Comparison of ENCODE assay signal across 10 cellular contexts in the genomic region with DNA sequence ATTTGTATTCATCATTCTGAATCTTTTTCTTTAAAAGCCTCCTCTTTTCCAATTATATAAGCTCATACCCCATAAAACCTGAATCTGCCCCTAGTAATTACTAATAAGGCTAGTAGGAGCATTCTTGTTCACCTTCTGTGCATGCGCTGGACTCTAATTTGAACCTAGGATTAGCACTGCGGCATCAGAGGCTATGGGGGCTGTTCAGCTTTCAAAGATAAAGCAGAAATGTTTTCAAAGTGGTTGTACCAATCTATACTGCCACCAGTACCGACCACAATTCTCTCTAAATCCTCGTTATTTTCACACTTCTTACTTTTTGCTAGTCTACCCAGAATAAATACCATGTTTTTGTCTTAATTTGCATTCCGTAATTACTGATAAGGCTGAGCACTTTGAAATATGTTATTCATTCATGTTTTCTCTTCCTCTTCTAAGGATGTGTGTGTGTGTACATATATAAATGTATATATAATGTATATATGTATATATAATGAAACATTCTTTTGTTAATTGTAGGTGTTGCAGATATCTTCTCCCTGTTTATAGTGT. TPM values are rescaled to one million over a fixed set of nuclear protein-coding genes. Genes with fewer than 3 reads are reported as not detected.
DNase-seq lines count a peak whose midpoint lies in the region; ATAC-seq and TF ChIP-seq lines count a peak whose summit lies in the region.
"Had no signal": no experiment of that assay in that cellular context is flagged by ENCODE, and none has a peak within 500 bp of the region (broad histone marks: within the 10 kb centered on the region; RNA-seq: fewer than 3 reads in every experiment).

No MANE protein-coding gene starts in this region.

- no peaks in the 10 kb centered on the region for H3K36me3 ChIP-seq in CD8-positive, alpha-beta T cell (ENCODE audit: insufficient read depth, low read length)
- H3K36me3 ChIP-seq in IMR-90 (ENCODE audit: control insufficient read depth, insufficient read depth, low read length), result peaks cover 1% of the 10 kb centered on the region; the same call in 1 of the 2 replicates
- H3K36me3 ChIP-seq in A673 (ENCODE audit: insufficient read depth, low read length, poor library complexity, severe bottlenecking), result no peaks in the 10 kb centered on the region

- no peaks in the 10 kb centered on the region for H3K27me3 Mint-ChIP-seq in CD8-positive, alpha-beta T cell (ENCODE audit: low read depth)
- no peaks in the 10 kb centered on the region for H3K27me3 Mint-ChIP-seq in activated T-helper 2 cell treated with anti-CD3 and anti-CD28 coated beads, Interferon-gamma antibody, Interleukin-2, Interleukin-4, amounts not matched to agents 10 μg/mL and 5 μg/mL and 100 μg/mL, durations not matched to agents 14 hours and 24 hours and 36 hours (ENCODE audit: low read depth)
- no peaks in the 10 kb centered on the region for H3K27me3 Mint-ChIP-seq in nephron (ENCODE audit: low read depth)

- no peak overlapping the region for H3K23ac ChIP-seq in IMR-90 (ENCODE audit: low read depth, low read length)

- no peak overlapping the region for H3K4me3 ChIP-seq in CD8-positive, alpha-beta T cell (ENCODE audit: low read depth, low read length)
- H3K4me3 ChIP-seq in IMR-90 (ENCODE audit: insufficient read depth, low read depth, low read length) (no peak overlapping the region), A673 (ENCODE audit: low read depth, low read length, poor library complexity, severe bottlenecking) (no peak overlapping the region)

- 100% methylated on average over 1 to 2 of the region's 5 CpGs for WGBS in IMR-90 (ENCODE audit: extremely low coverage in 2 of 2, insufficient read length in 1 of 2), 2 experiments

- H3K27ac Mint-ChIP-seq in CD8-positive, alpha-beta T cell, result peak overlapping the region; percentile 94
- no peak overlapping the region for H3K27ac Mint-ChIP-seq in activated T-helper 2 cell treated with anti-CD3 and anti-CD28 coated beads, Interferon-gamma antibody, Interleukin-2, Interleukin-4, amounts not matched to agents 10 μg/mL and 5 μg/mL and 100 μg/mL, durations not matched to agents 14 hours and 24 hours and 36 hours
- peak overlapping the region; percentile 93 to 99 (median 96) for H3K27ac Mint-ChIP-seq in nephron

- no peak overlapping the region for H2BK15ac ChIP-seq in IMR-90 (ENCODE audit: low read depth, low read length)

- BruUV-seq in IMR-90 (replicated peaks; lab: Mats Ljungman, UMichigan) (no TSS peak), A673 (replicated peaks; lab: Mats Ljungman, UMichigan) (no TSS peak)

- dilution Hi-C loops in IMR-90 (cut with HindIII; ENCODE audit: low sequenced_read_pairs, unreplicated experiment), result no loop called here

- no peak overlapping the region for H3K4ac ChIP-seq in IMR-90 (ENCODE audit: low read depth, low read length)

- no peaks in the 10 kb centered on the region for H3K9me3 Mint-ChIP-seq in CD8-positive, alpha-beta T cell
- no peaks in the 10 kb centered on the region for H3K9me3 Mint-ChIP-seq in activated T-helper 2 cell treated with anti-CD3 and anti-CD28 coated beads, Interferon-gamma antibody, Interleukin-2, Interleukin-4, amounts not matched to agents 10 μg/mL and 5 μg/mL and 100 μg/mL, durations not matched to agents 14 hours and 24 hours and 36 hours
- no peaks in the 10 kb centered on the region for H3K9me3 Mint-ChIP-seq in nephron

- no peak overlapping the region for H2AFZ ChIP-seq in IMR-90 (replicated peaks; ENCODE audit: low read length, poor library complexity)

- no peak for ATAC-seq in CD8-positive, alpha-beta T cell
- ATAC-seq in IMR-90 (ENCODE audit: low read depth) (no peak), GM19452 (IDR thresholded peaks at IDR 0.05; ENCODE audit: unreplicated experiment) (no peak)

- CTCF ChIA-PET in CD8-positive, alpha-beta T cell (lab: Charles Lee), result interaction anchor here (1.0 kb wide), 1 partner anchor 49 kb away, joined by 3 read pairs; no protein-coding TSS in a partner anchor
- CTCF ChIA-PET in IMR-90 (lab: Yijun Ruan, JAX), result no interaction called here
- CTCF ChIA-PET in A673 (lab: Charles Lee), result interaction anchor here (0.6 kb wide), 1 partner anchor 10 kb away, joined by 3 read pairs; no protein-coding TSS in a partner anchor

- no peak overlapping the region for H2BK120ac ChIP-seq in IMR-90 (ENCODE audit: low read depth, low read length)

- no peaks in the 10 kb centered on the region for H3K9me1 ChIP-seq in IMR-90 (ENCODE audit: insufficient read depth, low read length)

- POLR2A ChIA-PET in CD8-positive, alpha-beta T cell (lab: Charles Lee), result no interaction called here
- POLR2A ChIA-PET in IMR-90 (lab: Charles Lee; ENCODE audit: unreplicated experiment), result interaction anchor here (1.7 kb wide), 1 partner anchor 67 kb away, joined by 11 read pairs; the partner anchor contains the start of gene CAMSAP2
- POLR2A ChIA-PET in A673 (lab: Charles Lee; ENCODE audit: low non-redundant PET), result interaction anchor here (0.6 kb wide), 1 partner anchor 556 kb away, joined by 7 read pairs; no protein-coding TSS in a partner anchor

- no peaks in the 10 kb centered on the region for H4K20me1 ChIP-seq in IMR-90 (ENCODE audit: insufficient read depth, low read length)

- no peak overlapping the region for H2BK5ac ChIP-seq in IMR-90 (ENCODE audit: low read depth, low read length, poor library complexity, severe bottlenecking)

- peaks cover 6% of the 10 kb centered on the region for H3K36me3 Mint-ChIP-seq in CD8-positive, alpha-beta T cell
- H3K36me3 Mint-ChIP-seq in activated T-helper 2 cell treated with anti-CD3 and anti-CD28 coated beads, Interferon-gamma antibody, Interleukin-2, Interleukin-4, amounts not matched to agents 10 μg/mL and 5 μg/mL and 100 μg/mL, durations not matched to agents 14 hours and 24 hours and 36 hours (ENCODE audit: low read depth), result peaks cover 6% of the 10 kb centered on the region
- H3K36me3 Mint-ChIP-seq in nephron (ENCODE audit: low read depth), result peaks cover 7% of the 10 kb centered on the region

- peaks cover 27% of the 10 kb centered on the region for H3K4me1 Mint-ChIP-seq in CD8-positive, alpha-beta T cell (ENCODE audit: low read depth)
- peaks cover 24% of the 10 kb centered on the region for H3K4me1 Mint-ChIP-seq in activated T-helper 2 cell treated with anti-CD3 and anti-CD28 coated beads, Interferon-gamma antibody, Interleukin-2, Interleukin-4, amounts not matched to agents 10 μg/mL and 5 μg/mL and 100 μg/mL, durations not matched to agents 14 hours and 24 hours and 36 hours (ENCODE audit: low read depth)
- peaks cover 40% of the 10 kb centered on the region for H3K4me1 Mint-ChIP-seq in nephron

- H3K9ac ChIP-seq in IMR-90 (ENCODE audit: low read depth, low read length), result no peak overlapping the region

- no peak overlapping the region for H4K5ac ChIP-seq in IMR-90 (ENCODE audit: low read depth, low read length)

- no peak overlapping the region for H4K91ac ChIP-seq in IMR-90 (ENCODE audit: insufficient read depth, low read depth, low read length)

- no peak overlapping the region for H3K4me2 ChIP-seq in IMR-90 (ENCODE audit: low read depth, low read length)

- H3K4me3 Mint-ChIP-seq in CD8-positive, alpha-beta T cell, result peak overlapping the region; percentile 94
- H3K4me3 Mint-ChIP-seq in activated T-helper 2 cell treated with anti-CD3 and anti-CD28 coated beads, Interferon-gamma antibody, Interleukin-2, Interleukin-4, amounts not matched to agents 10 μg/mL and 5 μg/mL and 100 μg/mL, durations not matched to agents 14 hours and 24 hours and 36 hours (ENCODE audit: low read depth), result peak overlapping the region; percentile 57
- peak overlapping the region; percentile 91 to 97 (median 95) for H3K4me3 Mint-ChIP-seq in nephron

- no peak overlapping the region for H3K56ac ChIP-seq in IMR-90 (ENCODE audit: extremely low read depth, insufficient read depth, low read length)

- no peak overlapping the region for H2AK9ac ChIP-seq in IMR-90 (replicated peaks; ENCODE audit: low read depth, low read length, poor library complexity)

- intact Hi-C loops in CD8-positive, alpha-beta T cell (cut with DNase I, micrococcal nuclease), result loop anchor here (5.0 kb wide), 3 partner anchors 66 to 259 kb away; partner anchors contain the start of genes CAMSAP2 (in 1 of the 2) and ZNF281 (in 1 of the 2)
- intact Hi-C loops in IMR-90 (cut with micrococcal nuclease) (loop anchor here (5.0 kb wide), 2 partner anchors 111 to 131 kb away; no protein-coding TSS in a partner anchor), A673 (cut with micrococcal nuclease; ENCODE audit: unreplicated experiment) (loop anchor here (2.0 kb wide), 1 partner anchor 51 kb away; the partner anchor contains the start of gene KIF14)
- intact Hi-C loops in activated T-helper 2 cell treated with anti-CD3 and anti-CD28 coated beads, Interferon-gamma antibody, Interleukin-2, Interleukin-4, amounts not matched to agents 10 μg/mL and 5 μg/mL and 100 μg/mL, durations not matched to agents 14 hours and 24 hours and 36 hours (cut with micrococcal nuclease), result loop anchor here (5.0 kb wide), 2 partner anchors 66 to 346 kb away; partner anchors contain the start of gene CAMSAP2

- H3K27ac ChIP-seq in CD8-positive, alpha-beta T cell (ENCODE audit: low read depth, low read length), result no peak overlapping the region
- H3K27ac ChIP-seq in IMR-90 (ENCODE audit: insufficient read depth, low read length) (no peak overlapping the region), A673 (ENCODE audit: low read depth, low read length, poor library complexity, severe bottlenecking) (no peak overlapping the region)

- peaks cover 14% of the 10 kb centered on the region for H3K4me1 ChIP-seq in CD8-positive, alpha-beta T cell (ENCODE audit: insufficient read depth, low read length)
- peaks cover 3% of the 10 kb centered on the region; the same call in 1 of the 2 replicates for H3K4me1 ChIP-seq in IMR-90 (ENCODE audit: control insufficient read depth, insufficient read depth, low read length)
- H3K4me1 ChIP-seq in A673 (ENCODE audit: insufficient read depth, low read length, poor library complexity, severe bottlenecking), result peaks cover 29% of the 10 kb centered on the region

- DNase-seq in CD8-positive, alpha-beta T cell, result no peak
- no peak for DNase-seq in IMR-90
- no peak for DNase-seq in activated T-helper 2 cell treated with anti-CD3 and anti-CD28 coated beads, Interferon-gamma antibody, Interleukin-2, Interleukin-4, amounts not matched to agents 10 μg/mL and 5 μg/mL and 100 μg/mL, durations not matched to agents 14 hours and 24 hours and 36 hours (ENCODE audit: low spot score)
- DNase-seq in NCI-H526 (lab: John Stamatoyannopoulos, UW), result no peak
- no peak for DNase-seq in A673 (ENCODE audit: low spot score)
- DNase-seq in GM13976 (ENCODE audit: low spot score), result no peak
- DNase-seq: central memory CD4-positive, alpha-beta T cell; NCI-H1105 had no signal

- no peak for TF ChIP-seq RAD21 in IMR-90 (IDR thresholded peaks at IDR 0.05; ENCODE audit: low read length)

- H3K79me1 ChIP-seq in IMR-90 (ENCODE audit: low read depth in 1 of 2, low read length in 2 of 2), result peaks cover 9 to 28% of the 10 kb centered on the region in 2 experiments

- 0 out of 2 replicates have a peak overlapping the region, but pooled peaks have one; percentile 7 for H3K14ac ChIP-seq in IMR-90 (replicated peaks; ENCODE audit: low read depth, low read length)

- no peaks in the 10 kb centered on the region for H3K27me3 ChIP-seq in CD8-positive, alpha-beta T cell (ENCODE audit: insufficient read depth, low read length)
- H3K27me3 ChIP-seq in IMR-90 (ENCODE audit: control insufficient read depth, insufficient read depth, low read length), result no peaks in the 10 kb centered on the region
- no peaks in the 10 kb centered on the region for H3K27me3 ChIP-seq in A673 (replicated peaks; ENCODE audit: insufficient read depth, low read depth, low read length, poor library complexity)

- in situ Hi-C loops in IMR-90 (cut with MboI; ENCODE audit: low sequenced_read_pairs) (no loop called here), GM13976 (cut with MboI; ENCODE audit: low sequenced_read_pairs, unreplicated experiment) (no loop called here)

- H3K9me3 ChIP-seq in CD8-positive, alpha-beta T cell (ENCODE audit: low read length), result no peaks in the 10 kb centered on the region
- H3K9me3 ChIP-seq in IMR-90 (ENCODE audit: control insufficient read depth, insufficient read depth, low read length), result no peaks in the 10 kb centered on the region
- H3K9me3 ChIP-seq in A673 (ENCODE audit: low read depth, low read length, poor library complexity, severe bottlenecking), result no peaks in the 10 kb centered on the region

- no peak overlapping the region for H2AK5ac ChIP-seq in IMR-90 (ENCODE audit: low read depth, low read length)

- H2BK20ac ChIP-seq in IMR-90 (ENCODE audit: low read depth, low read length), result no peak overlapping the region

- no peak overlapping the region for H4K8ac ChIP-seq in IMR-90 (ENCODE audit: low read depth in 2 of 2, low read length in 2 of 2)

- no peak for TF ChIP-seq POLR2A in IMR-90 (IDR thresholded peaks at IDR 0.05; ENCODE audit: low read depth, low read length)

- TF ChIP-seq CTCF in CD8-positive, alpha-beta T cell (IDR thresholded peaks at IDR 0.05), result no peak
- TF ChIP-seq CTCF in IMR-90 (conservative IDR thresholded peaks at IDR 0.05; ENCODE audit: low read depth, low read length), result no peak
- TF ChIP-seq CTCF in nephron (IDR thresholded peaks at IDR 0.05; ENCODE audit: unreplicated experiment in 3 of 3), result no peak
- TF ChIP-seq CTCF in A673 (conservative IDR thresholded peaks at IDR 0.05; ENCODE audit: low read depth, low read length), result no peak
- TF ChIP-seq CTCF in GM13976 (IDR thresholded peaks at IDR 0.05; ENCODE audit: borderline replicate concordance, control extremely low read depth, extremely low read depth, insufficient read depth, missing control alignments), result no peak

- H3K18ac ChIP-seq in IMR-90 (ENCODE audit: low read depth, low read length), result no peak overlapping the region

RNA-seq across cellular contexts. Expression of gene DDX59, which starts 1.6 kb away (rescaled TPM):
- total RNA-seq in CD8-positive, alpha-beta T cell, result 10 to 100 TPM; 24.0 to 32.9 TPM
- total RNA-seq in IMR-90 (2012; rRNA removed) (9.1 and 11.1 TPM in 2 replicates), A673 (2021) (16.0 and 17.4 TPM in 2 replicates)
- polyA plus RNA-seq in IMR-90 (2012; rRNA removed), result 6.8 and 8.6 TPM in 2 replicates
- 2.1 and 3.2 TPM in 2 replicates for polyA plus RNA-seq in IMR-90 (2012; cell fraction: cytosol; rRNA removed)
- polyA plus RNA-seq in IMR-90 (2012; cell fraction: nucleus; rRNA removed; ENCODE audit: low replicate concordance), result 1.5 and 10.5 TPM in 2 replicates
- total RNA-seq in activated T-helper 2 cell treated with anti-CD3 and anti-CD28 coated beads, Interferon-gamma antibody, Interleukin-2, Interleukin-4, amounts not matched to agents 10 μg/mL and 5 μg/mL and 100 μg/mL, durations not matched to agents 14 hours and 24 hours and 36 hours, result 18.9 and 20.4 TPM in 2 replicates

RNA-seq across cellular contexts. Expression of gene KIF14, which starts 50.8 kb away (rescaled TPM):
- total RNA-seq in CD8-positive, alpha-beta T cell, result under 1 TPM; 0.05 to 0.17 TPM
- total RNA-seq in IMR-90 (2012; rRNA removed) (4.7 and 10.8 TPM in 2 replicates), A673 (2021) (37.6 and 39.7 TPM in 2 replicates)
- 1.9 and 2.3 TPM in 2 replicates for polyA plus RNA-seq in IMR-90 (2012; rRNA removed)
- polyA plus RNA-seq in IMR-90 (2012; cell fraction: cytosol; rRNA removed), result 0.11 and 0.19 TPM in 2 replicates
- 0.14 and 0.96 TPM in 2 replicates for polyA plus RNA-seq in IMR-90 (2012; cell fraction: nucleus; rRNA removed; ENCODE audit: low replicate concordance)
- total RNA-seq in activated T-helper 2 cell treated with anti-CD3 and anti-CD28 coated beads, Interferon-gamma antibody, Interleukin-2, Interleukin-4, amounts not matched to agents 10 μg/mL and 5 μg/mL and 100 μg/mL, durations not matched to agents 14 hours and 24 hours and 36 hours, result 13.8 and 14.9 TPM in 2 replicates
